ENCODE assay signal across 12 cellular contexts in the genomic region with DNA sequence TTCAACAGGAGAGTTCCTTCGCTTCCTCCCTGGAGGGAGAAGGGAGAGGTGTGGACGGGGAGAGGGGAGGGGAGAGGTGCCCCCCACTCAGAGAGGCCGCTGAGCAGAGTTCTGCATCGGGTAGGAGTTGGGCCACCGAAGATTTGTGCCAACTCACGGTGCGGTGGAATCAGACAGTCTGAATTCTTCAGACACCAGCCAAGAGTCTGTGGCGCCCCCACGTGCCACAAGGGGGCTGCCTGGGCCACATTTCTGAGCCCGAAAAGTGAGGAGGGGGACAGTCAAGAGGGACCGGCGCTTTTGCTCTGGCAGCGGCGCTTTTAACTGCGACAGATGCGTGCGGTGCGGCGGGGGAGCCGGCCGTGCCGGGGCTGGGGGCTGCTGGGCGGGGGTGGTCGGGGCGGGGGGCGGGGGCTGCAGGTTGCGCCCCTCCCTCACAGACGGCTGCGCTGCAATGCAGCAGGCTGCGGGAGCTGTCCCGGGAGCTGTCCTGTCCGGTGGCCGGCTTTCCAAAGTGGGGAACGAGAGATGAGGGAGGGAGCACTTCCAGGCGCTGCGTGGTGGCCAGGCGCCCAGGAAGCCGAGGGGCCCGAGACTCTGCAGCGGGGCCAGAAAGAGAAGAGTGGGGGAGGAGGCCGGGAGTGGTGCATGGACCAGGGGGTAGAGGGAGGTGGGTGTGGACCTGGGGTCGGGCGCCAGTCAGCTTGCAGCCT. TPM values are rescaled to one million over a fixed set of nuclear protein-coding genes. Genes with fewer than 3 reads are reported as not detected.
DNase-seq lines count a peak whose midpoint lies in the region; TF ChIP-seq lines count a peak whose summit lies in the region.
"Had no signal": no experiment of that assay in that cellular context is flagged by ENCODE, and none has a peak within 500 bp of the region (broad histone marks: within the 10 kb centered on the region; RNA-seq: fewer than 3 reads in every experiment).

No MANE protein-coding gene starts in this region.

- no peak for TF ChIP-seq CTCF in Calu3 (IDR thresholded peaks at IDR 0.05; ENCODE audit: unreplicated experiment)
- peak; percentile 50 for TF ChIP-seq CTCF in choroid plexus epithelial cell (conservative IDR thresholded peaks at IDR 0.05; ENCODE audit: low read depth, low read length)
- no peak for TF ChIP-seq CTCF in thyroid gland (IDR thresholded peaks at IDR 0.05)
- no peak for TF ChIP-seq CTCF in PC-9 (conservative IDR thresholded peaks at IDR 0.05)

- no peaks in the 10 kb centered on the region for H3K79me1 ChIP-seq in mesenchymal stem cell (replicated peaks; ENCODE audit: low read length, poor library complexity, severe bottlenecking)

- no peak overlapping the region for H3K27ac ChIP-seq in HUES48 (ENCODE audit: low read depth, low read length)
- H3K27ac ChIP-seq in mesenchymal stem cell (ENCODE audit: low read length, poor library complexity, severe bottlenecking), result no peak overlapping the region
- no peak overlapping the region for H3K27ac ChIP-seq in thyroid gland
- H3K27ac ChIP-seq in PC-9, result no peak overlapping the region
- H3K27ac ChIP-seq: left lung, vagina had no signal

- H3K4me3 ChIP-seq in HUES48 (ENCODE audit: low read depth, low read length) (peak overlapping the region; percentile 54), choroid plexus epithelial cell (ENCODE audit: low read depth, low read length) (no peak overlapping the region), mesenchymal stem cell (ENCODE audit: insufficient read depth in 1 of 2, low read depth in 1 of 2, low read length in 2 of 2) (peak overlapping the region in 1 of 2 experiments; percentile 20), thyroid gland (replicated peaks in 1 of 3) (no peak overlapping the region), PC-9 (no peak overlapping the region)
- H3K4me3 ChIP-seq: left lung had no signal

- no peaks in the 10 kb centered on the region for H4K20me1 ChIP-seq in PC-9 (ENCODE audit: insufficient read depth)

- H2BK120ac ChIP-seq in mesenchymal stem cell (ENCODE audit: low read depth, low read length), result no peak overlapping the region

- H3K27me3 ChIP-seq in HUES48 (ENCODE audit: control insufficient read depth, insufficient read depth, low read length) (peaks cover 42% of the 10 kb centered on the region), mesenchymal stem cell (ENCODE audit: control insufficient read depth in 1 of 2, insufficient read depth in 1 of 2, low read length in 2 of 2) (peaks cover 40 to 67% of the 10 kb centered on the region in 2 experiments), thyroid gland (no peaks in the 10 kb centered on the region), PC-9 (ENCODE audit: insufficient read depth, low read depth) (peaks cover 62% of the 10 kb centered on the region)
- H3K27me3 ChIP-seq: vagina had no signal

- intact Hi-C loops in Calu3 (cut with micrococcal nuclease; ENCODE audit: unreplicated experiment), result loop anchor here (10.0 kb wide), 1 partner anchor 730 kb away; no protein-coding TSS in a partner anchor
- intact Hi-C loops in thyroid gland (cut with DNase I), result no loop called here
- intact Hi-C loops in PC-9 (cut with micrococcal nuclease; ENCODE audit: unreplicated experiment), result no loop called here

- H3K9me2 ChIP-seq in PC-9 (ENCODE audit: insufficient read depth), result no peaks in the 10 kb centered on the region

- H2BK15ac ChIP-seq in mesenchymal stem cell (ENCODE audit: low read depth, poor library complexity, severe bottlenecking), result no peak overlapping the region

- H3K79me2 ChIP-seq in PC-9 (ENCODE audit: low read depth), result no peaks in the 10 kb centered on the region

- H3K4me1 ChIP-seq in HUES48 (ENCODE audit: control insufficient read depth, insufficient read depth, low read length) (peaks cover 22% of the 10 kb centered on the region), mesenchymal stem cell (ENCODE audit: control insufficient read depth, insufficient read depth, low read depth, low read length) (peaks cover 22% of the 10 kb centered on the region), thyroid gland (no peaks in the 10 kb centered on the region), PC-9 (replicated peaks; ENCODE audit: insufficient read depth) (no peaks in the 10 kb centered on the region)

- no peak overlapping the region for H3K14ac ChIP-seq in mesenchymal stem cell (ENCODE audit: low read length in 2 of 2)

- peak overlapping the region; percentile 63 for H3K27ac Mint-ChIP-seq in Calu3 (ENCODE audit: unreplicated experiment)

- no peak overlapping the region for H3K9ac ChIP-seq in HUES48 (ENCODE audit: low read depth, low read length)
- no peak overlapping the region for H3K9ac ChIP-seq in mesenchymal stem cell (ENCODE audit: low read length)

- H3K4me2 ChIP-seq in mesenchymal stem cell (ENCODE audit: low read length, poor library complexity, severe bottlenecking) (peak overlapping the region; percentile 73), PC-9 (no peak overlapping the region)

- H2AK5ac ChIP-seq in mesenchymal stem cell (ENCODE audit: low read length, severe bottlenecking), result no peak overlapping the region

- BruUV-seq in Calu3 (replicated peaks; lab: Mats Ljungman, UMichigan), result no TSS peak
- no TSS peak for BruUV-seq in PC-9 (replicated peaks; lab: Mats Ljungman, UMichigan)

- H4K8ac ChIP-seq in mesenchymal stem cell (ENCODE audit: low read length), result no peak overlapping the region

- WGBS in mesenchymal stem cell, result 3% methylated on average over 40 of the region's 43 CpGs
- WGBS in thyroid gland, 2 donors, result 14 to 21% methylated on average over 27 to 32 of the region's 43 CpGs

- H3K9me3 Mint-ChIP-seq in Calu3 (ENCODE audit: low read depth, unreplicated experiment), result no peaks in the 10 kb centered on the region

- H2AFZ ChIP-seq in mesenchymal stem cell (ENCODE audit: low read depth, low read length) (no peak overlapping the region), PC-9 (no peak overlapping the region)

- H3K9me3 ChIP-seq in HUES48 (ENCODE audit: control insufficient read depth, insufficient read depth, low read length) (no peaks in the 10 kb centered on the region), mesenchymal stem cell (ENCODE audit: control insufficient read depth, low read length) (no peaks in the 10 kb centered on the region), thyroid gland (no peaks in the 10 kb centered on the region), PC-9 (ENCODE audit: insufficient read depth, low read depth) (no peaks in the 10 kb centered on the region)
- H3K9me3 ChIP-seq: left lung, vagina had no signal

- DNase-seq in Calu3, result peak; percentile 54
- DNase-seq in choroid plexus epithelial cell (ENCODE audit: low read depth), result no peak
- peak; percentile 19 for DNase-seq in mesenchymal stem cell
- DNase-seq in thyroid gland, result no peak
- DNase-seq in germinal center (ENCODE audit: low spot score), result no peak
- no peak for DNase-seq in T-helper 1 cell
- no peak for DNase-seq in PC-9
- DNase-seq: caudate nucleus; stimulated activated CD4-positive, alpha-beta T cell treated with anti-CD3 and anti-CD28 coated beads, Interleukin-4, amount 100 ng/mL, for 4 hours had no signal

- H4K91ac ChIP-seq in mesenchymal stem cell (ENCODE audit: low read length), result no peak overlapping the region

- no peak for TF ChIP-seq POLR2A in thyroid gland (IDR thresholded peaks at IDR 0.05)

- H3K36me3 ChIP-seq in HUES48 (ENCODE audit: control insufficient read depth, insufficient read depth, low read length), result peaks cover 10% of the 10 kb centered on the region
- peaks cover 2 to 78% of the 10 kb centered on the region in 2 experiments for H3K36me3 ChIP-seq in mesenchymal stem cell (ENCODE audit: control insufficient read depth in 1 of 2, insufficient read depth in 2 of 2, low read depth in 1 of 2, low read length in 2 of 2)
- H3K36me3 ChIP-seq in thyroid gland, result no peaks in the 10 kb centered on the region
- H3K36me3 ChIP-seq in PC-9 (ENCODE audit: low read depth), result no peaks in the 10 kb centered on the region
- H3K36me3 ChIP-seq: left lung, vagina had no signal

- no peak overlapping the region for H3K18ac ChIP-seq in mesenchymal stem cell (ENCODE audit: low read depth in 1 of 2, low read length in 2 of 2)

- H3K4me1 Mint-ChIP-seq in Calu3 (ENCODE audit: low read depth, unreplicated experiment), result peaks cover 50% of the 10 kb centered on the region

- H3K27me3 Mint-ChIP-seq in Calu3 (ENCODE audit: unreplicated experiment), result no peaks in the 10 kb centered on the region

- peak overlapping the region; percentile 69 for H3K4me3 Mint-ChIP-seq in Calu3 (ENCODE audit: low read depth, unreplicated experiment)

- H3F3A ChIP-seq in PC-9 (ENCODE audit: insufficient read depth, low read depth), result no peaks in the 10 kb centered on the region

- H2BK5ac ChIP-seq in mesenchymal stem cell (ENCODE audit: low read depth, low read length, poor library complexity, severe bottlenecking), result no peak overlapping the region

- H2BK12ac ChIP-seq in mesenchymal stem cell (ENCODE audit: low read length in 2 of 2), result no peak overlapping the region

- POLR2A ChIA-PET in PC-9 (lab: Charles Lee; ENCODE audit: unreplicated experiment), result no interaction called here

- CTCF ChIA-PET in Calu3 (lab: Charles Lee) (interaction anchor here (0.6 kb wide), 1 partner anchor 83 kb away, joined by 3 read pairs; no protein-coding TSS in a partner anchor), PC-9 (lab: Charles Lee) (no interaction called here)

- no peak overlapping the region for H3K23ac ChIP-seq in mesenchymal stem cell (ENCODE audit: low read length in 2 of 2)

- H3K36me3 Mint-ChIP-seq in Calu3 (ENCODE audit: insufficient read depth, unreplicated experiment), result peaks cover 6% of the 10 kb centered on the region

- no peak overlapping the region for H3K4ac ChIP-seq in mesenchymal stem cell (ENCODE audit: low read depth in 1 of 2, low read length in 2 of 2)

RNA-seq across cellular contexts. Expression of gene RTL1, which starts 0.9 kb away (rescaled TPM):
- total RNA-seq in Calu3 (2022) (0.12 and 0.24 TPM in 2 replicates), thyroid gland (not detected), PC-9 (2021) (not detected in 2 replicates)
- 0.07 TPM for polyA plus RNA-seq in mesenchymal stem cell (2013, experiment 1 of 2)
- polyA plus RNA-seq in mesenchymal stem cell (2013, experiment 2 of 2), result 0.04 TPM
- total RNA-seq: left lung, vagina had no signal

Comparison
In these comparisons a context has a peak if more than half of its experiments do, and no peak if none do; other contexts are left out.
1. DNase-seq: peak in Calu3 (single experiment) and mesenchymal stem cell (single experiment); none in choroid plexus epithelial cell (single experiment), thyroid gland (0 of 2), germinal center (single experiment), T-helper 1 cell (0 of 5) and PC-9 (0 of 2).